8 cellular contexts compared by ENCODE assay signal in the genomic region with DNA sequence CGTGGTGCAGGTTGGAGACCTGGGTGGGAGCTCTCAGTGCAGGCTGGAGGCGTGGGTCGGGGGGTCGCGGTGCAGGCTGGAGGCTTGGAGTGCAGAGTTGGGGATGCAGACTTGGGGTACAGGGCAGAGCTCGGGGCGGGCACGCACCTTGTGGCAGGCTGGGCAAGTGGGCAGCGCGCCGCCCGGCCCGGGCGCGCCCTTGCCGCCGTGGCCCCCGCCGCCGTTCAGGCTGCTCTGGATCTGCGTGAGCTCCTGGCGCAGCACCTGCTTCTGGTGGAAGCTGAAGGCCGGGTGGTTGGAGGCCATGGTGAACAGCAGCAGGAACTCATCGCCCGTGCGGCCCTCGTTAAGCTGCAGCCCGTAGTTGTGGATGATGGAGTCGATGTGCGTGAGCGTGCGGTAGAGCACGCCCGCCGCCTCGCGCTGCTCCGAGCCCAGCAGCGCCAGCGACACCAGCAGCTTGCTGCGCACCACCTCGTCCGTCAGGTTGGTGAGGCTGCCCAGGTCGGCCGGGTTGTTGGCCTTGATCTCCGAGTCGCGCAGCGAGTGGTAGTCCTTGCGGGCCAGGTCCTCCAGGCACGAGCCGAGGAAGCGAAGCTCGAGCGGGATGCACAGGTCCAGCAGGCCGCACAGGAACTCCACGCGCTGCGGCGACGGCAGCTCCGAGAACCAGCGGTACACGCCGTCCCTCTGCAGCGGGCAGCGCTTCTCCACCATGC. TPM values are rescaled to one million over a fixed set of nuclear protein-coding genes. Genes with fewer than 3 reads are reported as not detected.
DNase-seq lines count a peak whose midpoint lies in the region; ATAC-seq and TF ChIP-seq lines count a peak whose summit lies in the region.
"Not testable (repeated sequence)": the region's sequence is repeated elsewhere in the genome, so short reads cannot be mapped to it uniquely, and the experiment has no call there.

No MANE protein-coding gene starts in this region.

- not testable (repeated sequence) for H3K27ac ChIP-seq in foreskin keratinocyte; mesodermal cell (ENCODE audit: low read depth, low read length, severe bottlenecking)
- H3K27ac ChIP-seq in aorta (ENCODE audit: low read depth in 1 of 2, low read length in 2 of 2), result peak overlapping the region in 1 of 2 donors; percentile 94

- 24 to 25% methylated on average over 42 to 46 of the region's 67 CpGs for WGBS in mesodermal cell (ENCODE audit: insufficient coverage in 2 of 2), 2 experiments
- WGBS in aorta, 2 donors, result 5 to 7% methylated on average over 62 to 67 of the region's 67 CpGs

- DNase-seq in NCI-H82 (lab: John Stamatoyannopoulos, UW) (peak; percentile 29), MCF 10A (ENCODE audit: unreplicated experiment) (peak; percentile 41), foreskin keratinocyte (peak in 1 of 2 donors; percentile 33), aorta (peak; percentile 67 to 81)
- DNase-seq in activated CD4-positive, alpha-beta memory T cell treated with anti-CD3 and anti-CD28 coated beads, Interleukin-2, amount 10 ng/mL, durations not matched to agents 7 days and 5 days, result not testable (repeated sequence)

- H3K4me3 ChIP-seq in GM12875 (ENCODE audit: low read depth, low read length), result peak overlapping the region; percentile 6
- H3K4me3 ChIP-seq in mesodermal cell (ENCODE audit: extremely low read depth, insufficient read depth, low read length, poor library complexity, severe bottlenecking), result peak overlapping the region; percentile 44
- peak overlapping the region; percentile 65 for H3K4me3 ChIP-seq in skeletal muscle satellite cell (ENCODE audit: low read length)
- H3K4me3 ChIP-seq in aorta (ENCODE audit: low read length in 2 of 2), result peak overlapping the region in 1 of 2 donors; percentile 38

- H3K4me1 ChIP-seq in foreskin keratinocyte, result peaks cover 15% of the 10 kb centered on the region
- H3K4me1 ChIP-seq in mesodermal cell (ENCODE audit: control insufficient read depth, insufficient read depth, low read length, poor library complexity, severe bottlenecking), result peaks cover 28% of the 10 kb centered on the region
- peaks cover 39% of the 10 kb centered on the region for H3K4me1 ChIP-seq in skeletal muscle satellite cell (ENCODE audit: control insufficient read depth, insufficient read depth, low read length)
- not testable (repeated sequence) for H3K4me1 ChIP-seq in aorta (ENCODE audit: control insufficient read depth in 1 of 2, insufficient read depth in 2 of 2, low read length in 2 of 2)

- peak overlapping the region; percentile 54 for H3K9ac ChIP-seq in skeletal muscle satellite cell (ENCODE audit: low read depth, low read length)

- not testable (repeated sequence) for H3K27me3 ChIP-seq in foreskin keratinocyte; skeletal muscle satellite cell (ENCODE audit: control insufficient read depth, insufficient read depth, low read length); aorta (ENCODE audit: control insufficient read depth in 1 of 2, insufficient read depth in 2 of 2, low read length in 1 of 2)

- H3K4me3 Mint-ChIP-seq in activated CD4-positive, alpha-beta memory T cell treated with anti-CD3 and anti-CD28 coated beads, Interleukin-2, amount 10 ng/mL, durations not matched to agents 7 days and 5 days, result peak overlapping the region; percentile 70
- H3K4me3 Mint-ChIP-seq in MCF 10A (ENCODE audit: unreplicated experiment), result peak overlapping the region; percentile 88

- not testable (repeated sequence) for BruUV-seq in MCF 10A (replicated peaks; lab: Mats Ljungman, UMichigan)

- CTCF ChIA-PET in activated CD4-positive, alpha-beta memory T cell treated with anti-CD3 and anti-CD28 coated beads, Interleukin-2, amount 10 ng/mL, durations not matched to agents 7 days and 5 days (lab: Charles Lee), result not testable (repeated sequence)
- CTCF ChIA-PET in MCF 10A (lab: Yijun Ruan, JAX), result interaction anchor here (0.9 to 2.7 kb wide), 4 partner anchors 27 to 144 kb away, joined by 3 to 22 read pairs (median 4); no protein-coding TSS in a partner anchor

- intact Hi-C loops in MCF 10A (cut with micrococcal nuclease) (loop anchor here (1.0 to 10.0 kb wide), 4 partner anchors 26 to 143 kb away; no protein-coding TSS in a partner anchor), aorta (cut with DNase I) (loop anchor here (2.0 to 5.0 kb wide), 3 partner anchors 49 to 79 kb away; no protein-coding TSS in a partner anchor)

- H3K27me3 Mint-ChIP-seq in activated CD4-positive, alpha-beta memory T cell treated with anti-CD3 and anti-CD28 coated beads, Interleukin-2, amount 10 ng/mL, durations not matched to agents 7 days and 5 days, result peaks cover 45% of the 10 kb centered on the region
- H3K27me3 Mint-ChIP-seq in MCF 10A (ENCODE audit: insufficient read depth, unreplicated experiment), result not testable (repeated sequence)

- TF ChIP-seq CTCF in GM12875 (IDR thresholded peaks at IDR 0.05; ENCODE audit: borderline replicate concordance, insufficient read depth, low read depth, low read length); MCF 10A (IDR thresholded peaks at IDR 0.05; ENCODE audit: unreplicated experiment): not testable (repeated sequence)
- peak; percentile 22 for TF ChIP-seq CTCF in foreskin keratinocyte (conservative IDR thresholded peaks at IDR 0.05)

- H3K4me1 Mint-ChIP-seq in activated CD4-positive, alpha-beta memory T cell treated with anti-CD3 and anti-CD28 coated beads, Interleukin-2, amount 10 ng/mL, durations not matched to agents 7 days and 5 days, result peaks cover 50% of the 10 kb centered on the region
- peaks cover 38% of the 10 kb centered on the region for H3K4me1 Mint-ChIP-seq in MCF 10A (ENCODE audit: insufficient read depth, unreplicated experiment)

- not testable (repeated sequence) for H3K36me3 Mint-ChIP-seq in activated CD4-positive, alpha-beta memory T cell treated with anti-CD3 and anti-CD28 coated beads, Interleukin-2, amount 10 ng/mL, durations not matched to agents 7 days and 5 days (ENCODE audit: low read depth); MCF 10A (ENCODE audit: insufficient read depth, unreplicated experiment)

- not testable (repeated sequence) for H3K36me3 ChIP-seq in mesodermal cell (ENCODE audit: control insufficient read depth, insufficient read depth, low read length); skeletal muscle satellite cell (ENCODE audit: insufficient read depth, low read length); aorta (ENCODE audit: control insufficient read depth in 1 of 2, insufficient read depth in 2 of 2, low read length in 1 of 2)

- H3K9me3 Mint-ChIP-seq in activated CD4-positive, alpha-beta memory T cell treated with anti-CD3 and anti-CD28 coated beads, Interleukin-2, amount 10 ng/mL, durations not matched to agents 7 days and 5 days; MCF 10A (ENCODE audit: unreplicated experiment): not testable (repeated sequence)

- H3K9me3 ChIP-seq in mesodermal cell (ENCODE audit: control insufficient read depth, low read length); skeletal muscle satellite cell (replicated peaks; ENCODE audit: low read length); aorta (ENCODE audit: control insufficient read depth, low read length): not testable (repeated sequence)

- not testable (repeated sequence) for H3K27ac Mint-ChIP-seq in activated CD4-positive, alpha-beta memory T cell treated with anti-CD3 and anti-CD28 coated beads, Interleukin-2, amount 10 ng/mL, durations not matched to agents 7 days and 5 days
- peak overlapping the region; percentile 75 for H3K27ac Mint-ChIP-seq in MCF 10A (ENCODE audit: low read depth, unreplicated experiment)

- not testable (repeated sequence) for ATAC-seq in foreskin keratinocyte; aorta (ENCODE audit: low FRiP score)

- H3K4me2 ChIP-seq in skeletal muscle satellite cell (ENCODE audit: low read length), result peak overlapping the region; percentile 83

- POLR2A ChIA-PET in activated CD4-positive, alpha-beta memory T cell treated with anti-CD3 and anti-CD28 coated beads, Interleukin-2, amount 10 ng/mL, durations not matched to agents 7 days and 5 days (lab: Charles Lee), result interaction anchor here (1.1 kb wide), 1 partner anchor 274 kb away, joined by 3 read pairs; a partner anchor contains a TSS
- POLR2A ChIA-PET in MCF 10A (lab: Yijun Ruan, JAX), result interaction anchor here (0.6 to 9.6 kb wide), 6 partner anchors 8 to 144 kb away, joined by 3 to 144 read pairs (median 12); no protein-coding TSS in a partner anchor

RNA-seq across cellular contexts. Expression of a gene that starts 1.1 kb away (rescaled TPM):
- 1 to 10 TPM; 4.2 to 5.0 TPM for total RNA-seq in activated CD4-positive, alpha-beta memory T cell treated with anti-CD3 and anti-CD28 coated beads, Interleukin-2, amount 10 ng/mL, durations not matched to agents 7 days and 5 days
- total RNA-seq in MCF 10A (2022) (23.3 and 28.2 TPM in 2 replicates), foreskin keratinocyte (8.4 and 8.5 TPM in 2 replicates), aorta (10 to 100 TPM; 32.5 to 42.5 TPM)
- polyA plus RNA-seq in foreskin keratinocyte (2.6 and 2.8 TPM in 2 replicates), aorta (10 to 100 TPM in 1 of 2 donors, 1 to 10 TPM in 1; 6.6 to 23.1 TPM)
- 21.6 TPM for polyA plus RNA-seq in mesodermal cell (2013, experiment 1 of 2)
- polyA plus RNA-seq in mesodermal cell (2013, experiment 2 of 2), result 18.5 TPM
- total RNA-seq in skeletal muscle satellite cell (2012; rRNA removed), result 5.7 and 12.2 TPM in 2 replicates
